ENCODE assay signal across 10 cellular contexts in genomic region chr16:1979271-1980025, GRCh38. TPM values are rescaled to one million over a fixed set of nuclear protein-coding genes. Genes with fewer than 3 reads are reported as not detected.
DNase-seq lines count a peak whose midpoint lies in the region; ATAC-seq and TF ChIP-seq lines count a peak whose summit lies in the region.
"Had no signal": no experiment of that assay in that cellular context is flagged by ENCODE, and none has a peak within 500 bp of the region (broad histone marks: within the 10 kb centered on the region; RNA-seq: fewer than 3 reads in every experiment).

No MANE protein-coding gene starts in this region.

- peaks cover 27 to 72% (median 29%) of the 10 kb centered on the region in 3 donors for H3K4me1 ChIP-seq in esophagus squamous epithelium
- H3K4me1 ChIP-seq in stomach, result peaks cover 22 to 62% (median 50%) of the 10 kb centered on the region in 4 donors
- peaks cover 5 to 39% (median 21%) of the 10 kb centered on the region in 6 donors for H3K4me1 ChIP-seq in spleen

- peak; percentile 52 for DNase-seq in activated CD8-positive, alpha-beta T cell treated with anti-CD3 and anti-CD28 coated beads for 36 hours
- no peak for DNase-seq in activated CD8-positive, alpha-beta T cell treated with anti-CD3 and anti-CD28 coated beads, Interleukin-2, amount 10 ng/mL, durations not matched to agents 7 days and 5 days
- DNase-seq in esophagus squamous epithelium (lab: John Stamatoyannopoulos, UW) (no peak), stomach (peak; percentile 93), spleen (no peak)
- DNase-seq: AML-193 had no signal

- peaks cover 28% of the 10 kb centered on the region for H3K36me3 Mint-ChIP-seq in activated CD8-positive, alpha-beta T cell treated with anti-CD3 and anti-CD28 coated beads for 36 hours (ENCODE audit: low read depth)
- peaks cover 18% of the 10 kb centered on the region for H3K36me3 Mint-ChIP-seq in activated CD8-positive, alpha-beta T cell treated with anti-CD3 and anti-CD28 coated beads, Interleukin-2, amount 10 ng/mL, durations not matched to agents 7 days and 5 days (ENCODE audit: low read depth)

- POLR2A ChIA-PET in activated CD8-positive, alpha-beta T cell treated with anti-CD3 and anti-CD28 coated beads for 36 hours (lab: Charles Lee), result interaction anchor here (2.4 to 29.2 kb wide), 4 partner anchors 11 to 175 kb away, joined by 8 to 505 read pairs (median 14); partner anchors contain the start of genes NDUFB10, RNF151, RPS2 and SYNGR3
- POLR2A ChIA-PET in activated CD8-positive, alpha-beta T cell treated with anti-CD3 and anti-CD28 coated beads, Interleukin-2, amount 10 ng/mL, durations not matched to agents 7 days and 5 days (lab: Charles Lee), result interaction anchor here (1.5 to 3.5 kb wide), 2 partner anchors 8 to 15 kb away, joined by 7 to 18 read pairs; partner anchors contain the start of genes RPS2 and TBL3

- no peak overlapping the region for H3K27ac Mint-ChIP-seq in activated CD8-positive, alpha-beta T cell treated with anti-CD3 and anti-CD28 coated beads for 36 hours
- H3K27ac Mint-ChIP-seq in activated CD8-positive, alpha-beta T cell treated with anti-CD3 and anti-CD28 coated beads, Interleukin-2, amount 10 ng/mL, durations not matched to agents 7 days and 5 days, result no peak overlapping the region
- H3K27ac Mint-ChIP-seq: T-helper 1 cell treated with Interleukin-12 subunit alpha and Interleukin-12 subunit beta and Interleukin-4 antibody, amounts not matched to agents 30 μg/mL and 1 μg/mL, for 36 hours had no signal

- TF ChIP-seq EP300 in stomach (IDR thresholded peaks at IDR 0.05), result no peak

- no peak for TF ChIP-seq CTCF in activated CD8-positive, alpha-beta T cell treated with anti-CD3 and anti-CD28 coated beads for 36 hours (IDR thresholded peaks at IDR 0.05)
- TF ChIP-seq CTCF in esophagus squamous epithelium (IDR thresholded peaks at IDR 0.05) (no peak), stomach (IDR thresholded peaks at IDR 0.05) (no peak), spleen (IDR thresholded peaks at IDR 0.05 in 8 of 11, conservative IDR thresholded peaks at IDR 0.05 in 3 of 11) (no peak)

- CTCF ChIA-PET in activated CD8-positive, alpha-beta T cell treated with anti-CD3 and anti-CD28 coated beads for 36 hours (lab: Charles Lee), result no interaction called here
- CTCF ChIA-PET in activated CD8-positive, alpha-beta T cell treated with anti-CD3 and anti-CD28 coated beads, Interleukin-2, amount 10 ng/mL, durations not matched to agents 7 days and 5 days (lab: Charles Lee), result interaction anchor here (1.5 kb wide), 1 partner anchor 17 kb away, joined by 3 read pairs; no protein-coding TSS in a partner anchor

- H3K27ac ChIP-seq in esophagus squamous epithelium (peak overlapping the region; percentile 52 to 83 (median 80)), stomach (peak overlapping the region; percentile 72 to 83 (median 76)), spleen (no peak overlapping the region)
- H3K27ac ChIP-seq: cardiac muscle cell had no signal

- peaks cover 13% of the 10 kb centered on the region for H3K4me1 Mint-ChIP-seq in activated CD8-positive, alpha-beta T cell treated with anti-CD3 and anti-CD28 coated beads for 36 hours (ENCODE audit: low read depth)
- H3K4me1 Mint-ChIP-seq in activated CD8-positive, alpha-beta T cell treated with anti-CD3 and anti-CD28 coated beads, Interleukin-2, amount 10 ng/mL, durations not matched to agents 7 days and 5 days (ENCODE audit: low read depth), result peaks cover 10% of the 10 kb centered on the region

- H3K9me3 ChIP-seq in esophagus squamous epithelium (no peaks in the 10 kb centered on the region), stomach (no peaks in the 10 kb centered on the region), spleen (no peaks in the 10 kb centered on the region)

- H3K27me3 ChIP-seq in esophagus squamous epithelium (peaks cover 0 to 92% (median 13%) of the 10 kb centered on the region in 4 donors), stomach (peaks cover 4 to 89% (median 36%) of the 10 kb centered on the region in 3 donors), spleen (replicated peaks in 1 of 7) (peaks cover 3 to 93% (median 41%) of the 10 kb centered on the region in 7 donors)

- intact Hi-C loops in activated CD8-positive, alpha-beta T cell treated with anti-CD3 and anti-CD28 coated beads for 36 hours (cut with micrococcal nuclease), result no loop called here
- intact Hi-C loops in esophagus squamous epithelium (cut with DNase I) (no loop called here), stomach (cut with DNase I; ENCODE audit: low total_unique reads) (no loop called here), spleen (cut with DNase I; ENCODE audit: low total_unique reads) (no loop called here)

- H3K4me3 Mint-ChIP-seq in activated CD8-positive, alpha-beta T cell treated with anti-CD3 and anti-CD28 coated beads for 36 hours, result no peak overlapping the region
- H3K4me3 Mint-ChIP-seq in activated CD8-positive, alpha-beta T cell treated with anti-CD3 and anti-CD28 coated beads, Interleukin-2, amount 10 ng/mL, durations not matched to agents 7 days and 5 days, result no peak overlapping the region
- H3K4me3 Mint-ChIP-seq: T-helper 1 cell treated with Interleukin-12 subunit alpha and Interleukin-12 subunit beta and Interleukin-4 antibody, amounts not matched to agents 30 μg/mL and 1 μg/mL, for 36 hours had no signal

- H3K9me3 Mint-ChIP-seq in activated CD8-positive, alpha-beta T cell treated with anti-CD3 and anti-CD28 coated beads for 36 hours, result no peaks in the 10 kb centered on the region
- H3K9me3 Mint-ChIP-seq in activated CD8-positive, alpha-beta T cell treated with anti-CD3 and anti-CD28 coated beads, Interleukin-2, amount 10 ng/mL, durations not matched to agents 7 days and 5 days (ENCODE audit: insufficient read depth), result no peaks in the 10 kb centered on the region
- H3K9me3 Mint-ChIP-seq: T-helper 1 cell treated with Interleukin-12 subunit alpha and Interleukin-12 subunit beta and Interleukin-4 antibody, amounts not matched to agents 30 μg/mL and 1 μg/mL, for 36 hours had no signal

- peaks cover 29% of the 10 kb centered on the region for H3K27me3 Mint-ChIP-seq in activated CD8-positive, alpha-beta T cell treated with anti-CD3 and anti-CD28 coated beads for 36 hours
- H3K27me3 Mint-ChIP-seq in activated CD8-positive, alpha-beta T cell treated with anti-CD3 and anti-CD28 coated beads, Interleukin-2, amount 10 ng/mL, durations not matched to agents 7 days and 5 days (ENCODE audit: low read depth), result peaks cover 27% of the 10 kb centered on the region

- peaks cover 30 to 45% (median 38%) of the 10 kb centered on the region in 3 donors for H3K36me3 ChIP-seq in esophagus squamous epithelium
- peaks cover 38 to 45% (median 45%) of the 10 kb centered on the region in 4 donors for H3K36me3 ChIP-seq in stomach
- peaks cover 23 to 52% (median 46%) of the 10 kb centered on the region in 6 donors for H3K36me3 ChIP-seq in spleen

- WGBS in esophagus squamous epithelium, 2 donors, result no CpG with 5 or more reads among the region's 70 CpGs
- 9 to 15% (median 13%) methylated on average over 3 to 70 of the region's 70 CpGs for WGBS in stomach, 5 donors
- 9 to 32% (median 24%) methylated on average over 12 to 70 of the region's 70 CpGs for WGBS in spleen, 5 donors

- ATAC-seq in activated CD8-positive, alpha-beta T cell treated with anti-CD3 and anti-CD28 coated beads for 36 hours, result no peak
- no peak for ATAC-seq in activated CD8-positive, alpha-beta T cell treated with anti-CD3 and anti-CD28 coated beads, Interleukin-2, amount 10 ng/mL, durations not matched to agents 7 days and 5 days
- no peak for ATAC-seq in GM18868 (IDR thresholded peaks at IDR 0.05; ENCODE audit: unreplicated experiment)

- TF ChIP-seq POLR2A in esophagus squamous epithelium (IDR thresholded peaks at IDR 0.05), result peak in 2 of 4 donors; percentile 21 to 60
- no peak for TF ChIP-seq POLR2A in stomach (IDR thresholded peaks at IDR 0.05)
- no peak for TF ChIP-seq POLR2A in spleen (IDR thresholded peaks at IDR 0.05)

- H3K4me3 ChIP-seq in esophagus squamous epithelium (peak overlapping the region; percentile 36 to 50 (median 44)), stomach (peak overlapping the region; percentile 31 to 51 (median 38)), spleen (peak overlapping the region in 1 of 8 donors; percentile 1)
- H3K4me3 ChIP-seq: cardiac muscle cell had no signal

RNA-seq across cellular contexts. Expression of gene NOXO1, which starts 1.8 kb away (rescaled TPM):
- total RNA-seq in activated CD8-positive, alpha-beta T cell treated with anti-CD3 and anti-CD28 coated beads for 36 hours, result under 1 TPM in 1 of 2 experiments, not detected in 1; 0.31 TPM
- total RNA-seq in activated CD8-positive, alpha-beta T cell treated with anti-CD3 and anti-CD28 coated beads, Interleukin-2, amount 10 ng/mL, durations not matched to agents 7 days and 5 days, result not detected
- 1 to 10 TPM in 2 of 4 donors, under 1 TPM in 2; 0.38 to 4.2 (median 1.8) TPM for total RNA-seq in esophagus squamous epithelium
- total RNA-seq in stomach, result 10 to 100 TPM in 1 of 5 donors, not detected in 4; 58.2 TPM
- 1 to 10 TPM; 1.2 to 3.4 (median 2.6) TPM for polyA plus RNA-seq in stomach
- 1 to 10 TPM in 1 of 7 donors, under 1 TPM in 2, not detected in 4; 0.30 to 1.4 (median 0.49) TPM for total RNA-seq in spleen
- 1 to 10 TPM in 1 of 3 donors, under 1 TPM in 2; 0.68 to 1.3 (median 0.96) TPM for polyA plus RNA-seq in spleen

RNA-seq across cellular contexts. Expression of gene GFER, which starts 4.5 kb away (rescaled TPM):
- total RNA-seq in activated CD8-positive, alpha-beta T cell treated with anti-CD3 and anti-CD28 coated beads for 36 hours, result 10 to 100 TPM; 33.5 to 33.9 TPM
- 10 to 100 TPM; 27.2 to 30.5 TPM for total RNA-seq in activated CD8-positive, alpha-beta T cell treated with anti-CD3 and anti-CD28 coated beads, Interleukin-2, amount 10 ng/mL, durations not matched to agents 7 days and 5 days
- total RNA-seq in esophagus squamous epithelium, result 10 to 100 TPM in 2 of 4 donors, 1 to 10 TPM in 2; 5.6 to 30.4 (median 13.6) TPM
- total RNA-seq in stomach, result 100 to 1,000 TPM in 1 of 5 donors, 10 to 100 TPM in 1, 1 to 10 TPM in 3; 3.1 to 313 (median 9.9) TPM
- polyA plus RNA-seq in stomach, result 10 to 100 TPM; 31.2 to 50.6 (median 36.1) TPM
- 10 to 100 TPM in 6 of 7 donors, 1 to 10 TPM in 1; 9.6 to 23.3 (median 20.5) TPM for total RNA-seq in spleen
- polyA plus RNA-seq in spleen, result 10 to 100 TPM; 28.5 to 36.0 (median 34.9) TPM

RNA-seq across cellular contexts. Expression of gene TBL3, which starts 7.6 kb away (rescaled TPM):
- total RNA-seq in activated CD8-positive, alpha-beta T cell treated with anti-CD3 and anti-CD28 coated beads for 36 hours, result 10 to 100 TPM; 54.4 to 56.0 TPM
- total RNA-seq in activated CD8-positive, alpha-beta T cell treated with anti-CD3 and anti-CD28 coated beads, Interleukin-2, amount 10 ng/mL, durations not matched to agents 7 days and 5 days, result 10 to 100 TPM; 37.6 to 37.9 TPM
- total RNA-seq in esophagus squamous epithelium (10 to 100 TPM; 32.7 to 48.2 (median 36.7) TPM), stomach (100 to 1,000 TPM in 1 of 5 donors, 10 to 100 TPM in 3, 1 to 10 TPM in 1; 9.4 to 174 (median 26.3) TPM), spleen (10 to 100 TPM; 20.6 to 33.0 (median 27.0) TPM)
- polyA plus RNA-seq in stomach (10 to 100 TPM; 32.7 to 52.7 (median 48.9) TPM), spleen (10 to 100 TPM; 40.6 to 54.2 (median 46.8) TPM)

RNA-seq across cellular contexts. Expression of gene SYNGR3, which starts 10.3 kb away (rescaled TPM):
- total RNA-seq in activated CD8-positive, alpha-beta T cell treated with anti-CD3 and anti-CD28 coated beads for 36 hours, result 1 to 10 TPM; 5.4 to 7.2 TPM
- total RNA-seq in activated CD8-positive, alpha-beta T cell treated with anti-CD3 and anti-CD28 coated beads, Interleukin-2, amount 10 ng/mL, durations not matched to agents 7 days and 5 days, result 1 to 10 TPM; 2.6 to 3.4 TPM
- 1 to 10 TPM in 2 of 4 donors, under 1 TPM in 1, not detected in 1; 0.38 to 1.0 (median 1.0) TPM for total RNA-seq in esophagus squamous epithelium
- total RNA-seq in stomach, result 1 to 10 TPM in 1 of 5 donors, not detected in 4; 1.7 TPM
- 1 to 10 TPM in 1 of 3 donors, not detected in 2; 1.3 TPM for polyA plus RNA-seq in stomach
- total RNA-seq in spleen, result 10 to 100 TPM in 1 of 7 donors, 1 to 10 TPM in 5, under 1 TPM in 1; 0.85 to 11.4 (median 2.6) TPM
- polyA plus RNA-seq in spleen, result 1 to 10 TPM; 1.8 to 3.0 (median 3.0) TPM

RNA-seq across cellular contexts. Expression of gene RNF151, which starts 12.8 kb away (rescaled TPM):
- not detected for total RNA-seq in activated CD8-positive, alpha-beta T cell treated with anti-CD3 and anti-CD28 coated beads for 36 hours
- not detected for total RNA-seq in activated CD8-positive, alpha-beta T cell treated with anti-CD3 and anti-CD28 coated beads, Interleukin-2, amount 10 ng/mL, durations not matched to agents 7 days and 5 days
- total RNA-seq in esophagus squamous epithelium (not detected), stomach (not detected), spleen (not detected)
- polyA plus RNA-seq in stomach (not detected), spleen (under 1 TPM; 0.16 to 0.26 (median 0.17) TPM)
- total RNA-seq: lung microvascular endothelial cell had no signal

Comparison
In these comparisons a context has a peak if more than half of its experiments do, and no peak if none do; other contexts are left out.
1. DNase-seq: peak in activated CD8-positive, alpha-beta T cell treated with anti-CD3 and anti-CD28 coated beads for 36 hours (single experiment) and stomach (single experiment); none in activated CD8-positive, alpha-beta T cell treated with anti-CD3 and anti-CD28 coated beads, Interleukin-2, amount 10 ng/mL, durations not matched to agents 7 days and 5 days (single experiment), esophagus squamous epithelium (single experiment) and spleen (single experiment).
2. H3K27ac ChIP-seq: peak in esophagus squamous epithelium (4 of 4) and stomach (5 of 5); none in spleen (0 of 8).